ENCODE assay signal across 1 cellular context in genomic region chr22:36856121-36856791, GRCh38.
TF ChIP-seq lines count a peak whose summit lies in the region.

No MANE protein-coding gene starts in this region.

TF ChIP-seq in HepG2, 621 proteins besides CTCF, POLR2A, EP300 and RAD21 (continued from another document and continues in another):
- TF ChIP-seq CSRNP2 (CRISPR knock-in tag; conservative IDR thresholded peaks at IDR 0.05; ENCODE audit: low read depth), result no peak
- no peak for TF ChIP-seq ZNF703 (CRISPR knock-in tag; IDR thresholded peaks at IDR 0.05; ENCODE audit: borderline replicate concordance)
- TF ChIP-seq MTERF4 (CRISPR knock-in tag; IDR thresholded peaks at IDR 0.05), result no peak
- no peak for TF ChIP-seq MTA1 (CRISPR knock-in tag; IDR thresholded peaks at IDR 0.05; ENCODE audit: borderline replicate concordance)
- no peak for TF ChIP-seq AHR (CRISPR knock-in tag; IDR thresholded peaks at IDR 0.05)
- no peak for TF ChIP-seq PRDM15 (CRISPR knock-in tag; IDR thresholded peaks at IDR 0.05)
- TF ChIP-seq ZNF431 (CRISPR knock-in tag; IDR thresholded peaks at IDR 0.05; ENCODE audit: borderline replicate concordance, low read depth), result no peak
- peak; percentile 26; the same call in 1 of the 2 replicates for TF ChIP-seq HOXA9 (CRISPR knock-in tag; IDR thresholded peaks at IDR 0.05; ENCODE audit: borderline replicate concordance)
- no peak for TF ChIP-seq ZBTB2 (CRISPR knock-in tag; IDR thresholded peaks at IDR 0.05; ENCODE audit: low read depth)
- TF ChIP-seq ZFP36 (IDR thresholded peaks at IDR 0.05; ENCODE audit: borderline replicate concordance, low read depth, low read length, partially characterized antibody), result no peak
- no peak for TF ChIP-seq IKZF4 (CRISPR knock-in tag; IDR thresholded peaks at IDR 0.05; ENCODE audit: borderline replicate concordance, low read depth, not compliant biosample characterization)
- TF ChIP-seq ZNF747 (CRISPR knock-in tag; IDR thresholded peaks at IDR 0.05; ENCODE audit: borderline replicate concordance), result no peak
- no peak for TF ChIP-seq ZHX2 (IDR thresholded peaks at IDR 0.05; ENCODE audit: low read depth)
- TF ChIP-seq ZHX2 (CRISPR knock-in tag; IDR thresholded peaks at IDR 0.05; ENCODE audit: borderline replicate concordance), result no peak
- TF ChIP-seq PHF20 (CRISPR knock-in tag; IDR thresholded peaks at IDR 0.05), result no peak
- TF ChIP-seq RFX1 (IDR thresholded peaks at IDR 0.05), result no peak
- TF ChIP-seq ZNF292 (CRISPR knock-in tag; IDR thresholded peaks at IDR 0.05; ENCODE audit: borderline replicate concordance, low read depth), result no peak
- no peak for TF ChIP-seq ZNF407 (CRISPR knock-in tag; IDR thresholded peaks at IDR 0.05; ENCODE audit: not compliant biosample characterization)
- TF ChIP-seq PCBP1 (IDR thresholded peaks at IDR 0.05; ENCODE audit: borderline replicate concordance, low read depth, low read length), result no peak
- TF ChIP-seq ZNF383 (CRISPR knock-in tag; IDR thresholded peaks at IDR 0.05; ENCODE audit: borderline replicate concordance), result no peak
- TF ChIP-seq ZNF121 (CRISPR knock-in tag; IDR thresholded peaks at IDR 0.05), result no peak
- no peak for TF ChIP-seq TCF7 (IDR thresholded peaks at IDR 0.05; ENCODE audit: low read depth)
- peak; percentile 63 for TF ChIP-seq GABPB1 (CRISPR knock-in tag; IDR thresholded peaks at IDR 0.05)
- TF ChIP-seq ZNF724P (CRISPR knock-in tag; IDR thresholded peaks at IDR 0.05; ENCODE audit: borderline replicate concordance), result 0 out of 2 replicates have a peak, but pooled peaks have one; percentile 30
- peak; percentile 22; the same call in 1 of the 2 replicates for TF ChIP-seq ARID4A (CRISPR knock-in tag; IDR thresholded peaks at IDR 0.05; ENCODE audit: borderline replicate concordance)
- TF ChIP-seq ZNF619 (CRISPR knock-in tag; IDR thresholded peaks at IDR 0.05), result no peak
